1 cellular context compared by ENCODE assay signal in the genomic region with DNA sequence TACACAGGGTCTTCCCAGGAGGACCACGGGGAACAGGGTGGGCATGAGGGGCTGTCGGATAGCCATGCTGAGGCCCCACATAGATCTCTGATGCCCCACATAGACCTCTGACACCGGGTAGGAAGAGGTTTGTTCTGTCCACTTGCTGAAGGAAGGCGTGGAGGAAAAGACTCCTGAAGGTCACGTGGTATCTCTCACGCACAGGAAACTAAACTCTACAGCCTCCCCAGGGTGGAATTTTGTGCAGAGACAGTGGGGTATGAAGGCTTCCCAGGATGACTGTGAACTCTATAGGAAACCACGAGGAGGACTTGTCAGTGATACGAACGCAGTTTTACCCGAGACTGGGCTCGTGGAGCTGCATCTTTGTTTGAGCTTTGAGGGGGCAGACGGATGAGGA.
A peak's percentile ranks its signal among the peaks of the same experiment; 100 is the strongest.
TF ChIP-seq lines count a peak whose summit lies in the region.

No MANE protein-coding gene starts in this region.

TF ChIP-seq in K562, 482 proteins besides CTCF, POLR2A, EP300 and RAD21:
- TF ChIP-seq FOXM1 (IDR thresholded peaks at IDR 0.05; ENCODE audit: low read depth) (no peak), FOXM1 (CRISPR knock-in tag; IDR thresholded peaks at IDR 0.05; ENCODE audit: low read depth) (no peak), ZNF146 (CRISPR knock-in tag; IDR thresholded peaks at IDR 0.05; ENCODE audit: unreplicated experiment) (no peak), PTRF (tag; IDR thresholded peaks at IDR 0.05) (no peak), ZNF354B (CRISPR knock-in tag; IDR thresholded peaks at IDR 0.05) (no peak), SIX5 (IDR thresholded peaks at IDR 0.05; ENCODE audit: borderline replicate concordance in 1 of 2, insufficient read depth in 1 of 2, low read depth in 1 of 2, low read length in 2 of 2) (no peak), YBX1 (IDR thresholded peaks at IDR 0.05) (no peak), U2AF1 (optimal IDR thresholded peaks at IDR 0.05; ENCODE audit: low read depth, low read length) (no peak), CBFA2T2 (conservative IDR thresholded peaks at IDR 0.05) (peak; percentile 51), RAD51 (IDR thresholded peaks at IDR 0.05; ENCODE audit: borderline replicate concordance, low read depth) (peak; percentile 85), SRF (CRISPR knock-in tag; IDR thresholded peaks at IDR 0.05) (no peak), ZNF586 (CRISPR knock-in tag; conservative IDR thresholded peaks at IDR 0.05) (no peak), CBFA2T3 (IDR thresholded peaks at IDR 0.05) (no peak), SREBF2 (CRISPR knock-in tag; IDR thresholded peaks at IDR 0.05) (no peak), NEUROD1 (IDR thresholded peaks at IDR 0.05; ENCODE audit: borderline replicate concordance, low read depth, low read length, partially characterized antibody) (no peak), NR2C1 (IDR thresholded peaks at IDR 0.05) (no peak), NR2C1 (tag; IDR thresholded peaks at IDR 0.05) (no peak), HDGF (IDR thresholded peaks at IDR 0.05) (no peak), ZNF583 (CRISPR knock-in tag; IDR thresholded peaks at IDR 0.05) (no peak), MYBL2 (IDR thresholded peaks at IDR 0.05; ENCODE audit: low read depth) (no peak), MYBL2 (CRISPR knock-in tag; IDR thresholded peaks at IDR 0.05; ENCODE audit: borderline replicate concordance) (no peak), TOE1 (IDR thresholded peaks at IDR 0.05; ENCODE audit: borderline replicate concordance) (peak; percentile 71; the same call in 1 of the 2 replicates), TOE1 (CRISPR knock-in tag; IDR thresholded peaks at IDR 0.05; ENCODE audit: borderline replicate concordance, low read depth) (no peak)
- TF ChIP-seq, protein P1, sequence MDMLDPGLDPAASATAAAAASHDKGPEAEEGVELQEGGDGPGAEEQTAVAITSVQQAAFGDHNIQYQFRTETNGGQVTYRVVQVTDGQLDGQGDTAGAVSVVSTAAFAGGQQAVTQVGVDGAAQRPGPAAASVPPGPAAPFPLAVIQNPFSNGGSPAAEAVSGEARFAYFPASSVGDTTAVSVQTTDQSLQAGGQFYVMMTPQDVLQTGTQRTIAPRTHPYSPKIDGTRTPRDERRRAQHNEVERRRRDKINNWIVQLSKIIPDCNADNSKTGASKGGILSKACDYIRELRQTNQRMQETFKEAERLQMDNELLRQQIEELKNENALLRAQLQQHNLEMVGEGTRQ (CRISPR knock-in tag; IDR thresholded peaks at IDR 0.05), result peak; percentile 50
- TF ChIP-seq, protein P2, sequence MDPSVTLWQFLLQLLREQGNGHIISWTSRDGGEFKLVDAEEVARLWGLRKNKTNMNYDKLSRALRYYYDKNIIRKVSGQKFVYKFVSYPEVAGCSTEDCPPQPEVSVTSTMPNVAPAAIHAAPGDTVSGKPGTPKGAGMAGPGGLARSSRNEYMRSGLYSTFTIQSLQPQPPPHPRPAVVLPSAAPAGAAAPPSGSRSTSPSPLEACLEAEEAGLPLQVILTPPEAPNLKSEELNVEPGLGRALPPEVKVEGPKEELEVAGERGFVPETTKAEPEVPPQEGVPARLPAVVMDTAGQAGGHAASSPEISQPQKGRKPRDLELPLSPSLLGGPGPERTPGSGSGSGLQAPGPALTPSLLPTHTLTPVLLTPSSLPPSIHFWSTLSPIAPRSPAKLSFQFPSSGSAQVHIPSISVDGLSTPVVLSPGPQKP (CRISPR knock-in tag; IDR thresholded peaks at IDR 0.05), result no peak
- TF ChIP-seq, protein P3, sequence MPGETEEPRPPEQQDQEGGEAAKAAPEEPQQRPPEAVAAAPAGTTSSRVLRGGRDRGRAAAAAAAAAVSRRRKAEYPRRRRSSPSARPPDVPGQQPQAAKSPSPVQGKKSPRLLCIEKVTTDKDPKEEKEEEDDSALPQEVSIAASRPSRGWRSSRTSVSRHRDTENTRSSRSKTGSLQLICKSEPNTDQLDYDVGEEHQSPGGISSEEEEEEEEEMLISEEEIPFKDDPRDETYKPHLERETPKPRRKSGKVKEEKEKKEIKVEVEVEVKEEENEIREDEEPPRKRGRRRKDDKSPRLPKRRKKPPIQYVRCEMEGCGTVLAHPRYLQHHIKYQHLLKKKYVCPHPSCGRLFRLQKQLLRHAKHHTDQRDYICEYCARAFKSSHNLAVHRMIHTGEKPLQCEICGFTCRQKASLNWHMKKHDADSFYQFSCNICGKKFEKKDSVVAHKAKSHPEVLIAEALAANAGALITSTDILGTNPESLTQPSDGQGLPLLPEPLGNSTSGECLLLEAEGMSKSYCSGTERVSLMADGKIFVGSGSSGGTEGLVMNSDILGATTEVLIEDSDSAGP (CRISPR knock-in tag; IDR thresholded peaks at IDR 0.05), result no peak
- TF ChIP-seq, protein P4, sequence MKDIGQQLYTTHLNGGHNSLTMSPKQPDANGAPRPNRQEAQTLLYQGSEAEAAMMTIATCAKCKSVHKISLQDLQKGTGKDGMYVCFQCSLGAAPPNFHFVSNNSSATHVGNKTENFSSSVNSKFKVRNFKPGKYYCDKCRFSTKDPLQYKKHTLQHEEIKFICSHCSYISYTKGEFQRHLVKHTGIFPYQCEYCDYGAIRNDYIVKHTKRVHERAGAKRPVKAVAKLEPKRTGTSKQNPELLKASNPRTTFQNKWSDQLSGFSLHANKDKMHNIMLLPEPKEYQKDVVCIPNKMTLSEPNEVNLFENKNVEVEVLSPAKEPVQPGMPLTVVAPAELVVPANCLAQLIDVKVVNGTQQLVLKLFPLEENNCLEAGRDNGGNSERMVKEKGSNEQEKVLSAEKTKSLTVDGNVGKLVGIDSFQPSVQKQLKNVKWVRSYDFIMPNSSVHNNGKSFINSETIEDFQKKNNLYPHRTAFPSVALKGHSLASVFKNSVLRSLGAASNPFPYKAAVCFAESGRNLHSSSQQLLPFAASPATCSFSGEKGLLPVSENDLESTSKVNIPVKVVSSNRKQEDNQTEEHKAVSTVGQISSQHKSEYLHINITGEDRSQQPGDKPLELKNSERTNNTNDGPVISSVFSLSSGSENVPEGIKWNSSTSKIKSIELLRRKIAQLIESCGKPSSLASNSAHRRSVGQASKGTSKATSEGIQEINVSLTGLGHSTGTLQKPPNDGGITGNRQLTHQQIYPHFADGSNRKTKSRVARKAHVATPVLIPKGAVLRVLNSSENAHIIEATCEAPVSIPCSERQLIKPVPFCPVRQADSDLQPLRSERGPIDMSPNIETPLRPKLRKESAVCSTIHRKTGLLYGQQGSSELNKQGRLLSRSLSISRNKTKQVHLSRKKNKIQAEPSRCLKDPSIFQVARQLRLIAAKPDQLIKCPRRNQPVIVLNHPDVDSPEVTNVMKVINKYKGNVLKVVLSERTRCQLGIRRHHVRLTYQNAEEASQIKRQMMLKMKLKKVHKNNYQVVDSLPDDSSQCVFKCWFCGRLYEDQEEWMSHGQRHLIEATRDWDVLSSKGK (CRISPR knock-in tag; IDR thresholded peaks at IDR 0.05), result no peak
- TF ChIP-seq, protein P5, sequence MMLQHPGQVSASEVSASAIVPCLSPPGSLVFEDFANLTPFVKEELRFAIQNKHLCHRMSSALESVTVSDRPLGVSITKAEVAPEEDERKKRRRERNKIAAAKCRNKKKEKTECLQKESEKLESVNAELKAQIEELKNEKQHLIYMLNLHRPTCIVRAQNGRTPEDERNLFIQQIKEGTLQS (IDR thresholded peaks at IDR 0.05), result no peak
- TF ChIP-seq, protein P5 (CRISPR knock-in tag; conservative IDR thresholded peaks at IDR 0.05), result no peak
- TF ChIP-seq, protein P6, sequence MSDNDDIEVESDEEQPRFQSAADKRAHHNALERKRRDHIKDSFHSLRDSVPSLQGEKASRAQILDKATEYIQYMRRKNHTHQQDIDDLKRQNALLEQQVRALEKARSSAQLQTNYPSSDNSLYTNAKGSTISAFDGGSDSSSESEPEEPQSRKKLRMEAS (CRISPR knock-in tag; IDR thresholded peaks at IDR 0.05), result 0 out of 2 replicates have a peak, but pooled peaks have one; percentile 0
- TF ChIP-seq, protein P7, sequence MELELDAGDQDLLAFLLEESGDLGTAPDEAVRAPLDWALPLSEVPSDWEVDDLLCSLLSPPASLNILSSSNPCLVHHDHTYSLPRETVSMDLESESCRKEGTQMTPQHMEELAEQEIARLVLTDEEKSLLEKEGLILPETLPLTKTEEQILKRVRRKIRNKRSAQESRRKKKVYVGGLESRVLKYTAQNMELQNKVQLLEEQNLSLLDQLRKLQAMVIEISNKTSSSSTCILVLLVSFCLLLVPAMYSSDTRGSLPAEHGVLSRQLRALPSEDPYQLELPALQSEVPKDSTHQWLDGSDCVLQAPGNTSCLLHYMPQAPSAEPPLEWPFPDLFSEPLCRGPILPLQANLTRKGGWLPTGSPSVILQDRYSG (tag; conservative IDR thresholded peaks at IDR 0.05; ENCODE audit: low read depth), result no peak
- TF ChIP-seq, protein P8, sequence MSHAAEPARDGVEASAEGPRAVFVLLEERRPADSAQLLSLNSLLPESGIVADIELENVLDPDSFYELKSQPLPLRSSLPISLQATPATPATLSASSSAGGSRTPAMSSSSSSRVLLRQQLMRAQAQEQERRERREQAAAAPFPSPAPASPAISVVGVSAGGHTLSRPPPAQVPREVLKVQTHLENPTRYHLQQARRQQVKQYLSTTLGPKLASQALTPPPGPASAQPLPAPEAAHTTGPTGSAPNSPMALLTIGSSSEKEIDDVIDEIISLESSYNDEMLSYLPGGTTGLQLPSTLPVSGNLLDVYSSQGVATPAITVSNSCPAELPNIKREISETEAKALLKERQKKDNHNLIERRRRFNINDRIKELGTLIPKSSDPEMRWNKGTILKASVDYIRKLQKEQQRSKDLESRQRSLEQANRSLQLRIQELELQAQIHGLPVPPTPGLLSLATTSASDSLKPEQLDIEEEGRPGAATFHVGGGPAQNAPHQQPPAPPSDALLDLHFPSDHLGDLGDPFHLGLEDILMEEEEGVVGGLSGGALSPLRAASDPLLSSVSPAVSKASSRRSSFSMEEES (CRISPR knock-in tag; IDR thresholded peaks at IDR 0.05), result peak; percentile 81
- TF ChIP-seq, protein P9, sequence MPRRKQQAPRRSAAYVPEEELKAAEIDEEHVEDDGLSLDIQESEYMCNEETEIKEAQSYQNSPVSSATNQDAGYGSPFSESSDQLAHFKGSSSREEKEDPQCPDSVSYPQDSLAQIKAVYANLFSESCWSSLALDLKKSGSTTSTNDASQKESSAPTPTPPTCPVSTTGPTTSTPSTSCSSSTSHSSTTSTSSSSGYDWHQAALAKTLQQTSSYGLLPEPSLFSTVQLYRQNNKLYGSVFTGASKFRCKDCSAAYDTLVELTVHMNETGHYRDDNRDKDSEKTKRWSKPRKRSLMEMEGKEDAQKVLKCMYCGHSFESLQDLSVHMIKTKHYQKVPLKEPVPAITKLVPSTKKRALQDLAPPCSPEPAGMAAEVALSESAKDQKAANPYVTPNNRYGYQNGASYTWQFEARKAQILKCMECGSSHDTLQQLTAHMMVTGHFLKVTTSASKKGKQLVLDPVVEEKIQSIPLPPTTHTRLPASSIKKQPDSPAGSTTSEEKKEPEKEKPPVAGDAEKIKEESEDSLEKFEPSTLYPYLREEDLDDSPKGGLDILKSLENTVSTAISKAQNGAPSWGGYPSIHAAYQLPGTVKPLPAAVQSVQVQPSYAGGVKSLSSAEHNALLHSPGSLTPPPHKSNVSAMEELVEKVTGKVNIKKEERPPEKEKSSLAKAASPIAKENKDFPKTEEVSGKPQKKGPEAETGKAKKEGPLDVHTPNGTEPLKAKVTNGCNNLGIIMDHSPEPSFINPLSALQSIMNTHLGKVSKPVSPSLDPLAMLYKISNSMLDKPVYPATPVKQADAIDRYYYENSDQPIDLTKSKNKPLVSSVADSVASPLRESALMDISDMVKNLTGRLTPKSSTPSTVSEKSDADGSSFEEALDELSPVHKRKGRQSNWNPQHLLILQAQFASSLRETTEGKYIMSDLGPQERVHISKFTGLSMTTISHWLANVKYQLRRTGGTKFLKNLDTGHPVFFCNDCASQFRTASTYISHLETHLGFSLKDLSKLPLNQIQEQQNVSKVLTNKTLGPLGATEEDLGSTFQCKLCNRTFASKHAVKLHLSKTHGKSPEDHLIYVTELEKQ (CRISPR knock-in tag; IDR thresholded peaks at IDR 0.05), result no peak
- TF ChIP-seq, protein P10, sequence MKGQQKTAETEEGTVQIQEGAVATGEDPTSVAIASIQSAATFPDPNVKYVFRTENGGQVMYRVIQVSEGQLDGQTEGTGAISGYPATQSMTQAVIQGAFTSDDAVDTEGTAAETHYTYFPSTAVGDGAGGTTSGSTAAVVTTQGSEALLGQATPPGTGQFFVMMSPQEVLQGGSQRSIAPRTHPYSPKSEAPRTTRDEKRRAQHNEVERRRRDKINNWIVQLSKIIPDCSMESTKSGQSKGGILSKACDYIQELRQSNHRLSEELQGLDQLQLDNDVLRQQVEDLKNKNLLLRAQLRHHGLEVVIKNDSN (CRISPR knock-in tag; IDR thresholded peaks at IDR 0.05), result peak; percentile 47
TF ChIP-seq in K562: peak in this region for 7.
